In the genomic region with DNA sequence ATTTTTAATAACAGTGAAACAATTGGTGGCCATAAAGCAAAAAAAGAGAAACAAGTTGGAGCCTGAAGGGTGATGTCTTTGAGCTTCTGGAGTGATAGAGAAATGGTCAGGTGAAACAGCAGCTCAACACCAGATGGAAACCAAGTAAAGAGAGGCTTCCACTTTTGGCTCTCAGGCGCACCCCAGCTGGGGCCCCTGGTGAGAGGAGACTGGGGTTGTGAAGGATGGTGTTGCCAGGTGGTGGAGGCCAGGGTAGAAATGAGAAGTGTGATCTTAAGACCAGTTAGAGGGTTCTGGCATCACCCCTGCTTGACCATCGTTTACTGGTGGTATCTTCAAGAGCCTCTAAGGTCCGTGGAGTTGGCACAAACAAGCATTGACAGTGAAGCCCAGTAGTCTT, we compare ENCODE assay signal across 18 cellular contexts.
"Had no signal": no experiment of that assay in that cellular context is flagged by ENCODE, and none has a peak within 500 bp of the region (broad histone marks: within the 10 kb centered on the region; RNA-seq: fewer than 3 reads in every experiment).

No MANE protein-coding gene starts in this region.

- H3K9me3 Mint-ChIP-seq: activated naive CD4-positive, alpha-beta T cell treated with anti-CD3 and anti-CD28 coated beads, Interleukin-2, amount 10 ng/mL, durations not matched to agents 7 days and 5 days; neural crest cell; stimulated activated naive CD8-positive, alpha-beta T cell treated with anti-CD3 and anti-CD28 coated beads, Interleukin-15, amount 100 ng/mL, for 72 hours had no signal

- H3K27ac ChIP-seq: gastrocnemius medialis, psoas muscle had no signal

- H3K27ac Mint-ChIP-seq: activated CD8-positive, alpha-beta memory T cell treated with anti-CD3 and anti-CD28 coated beads, Interleukin-2, amount 10 ng/mL, durations not matched to agents 7 days and 5 days; activated naive CD4-positive, alpha-beta T cell treated with anti-CD3 and anti-CD28 coated beads, Interleukin-2, amount 10 ng/mL, durations not matched to agents 7 days and 5 days; stimulated activated naive CD8-positive, alpha-beta T cell treated with anti-CD3 and anti-CD28 coated beads, Interleukin-15, amount 100 ng/mL, for 72 hours; type B pancreatic cell had no signal

- DNase-seq: activated CD4-positive, alpha-beta T cell treated with anti-CD3 and anti-CD28 coated beads, Interleukin-2, amount 50 U/mL, for 48 hours; activated CD8-positive, alpha-beta memory T cell treated with anti-CD3 and anti-CD28 coated beads, Interleukin-2, amount 10 ng/mL, durations not matched to agents 7 days and 5 days; activated naive CD4-positive, alpha-beta T cell treated with anti-CD3 and anti-CD28 coated beads, Interleukin-2, amount 10 ng/mL, durations not matched to agents 7 days and 5 days; activated T-cell treated with anti-CD3 and anti-CD28 coated beads, Interleukin-2, amount 50 U/mL, for 1 hour; dermis blood vessel endothelial cell; gastrocnemius medialis; midbrain; psoas muscle; stimulated activated naive CD8-positive, alpha-beta T cell treated with anti-CD3 and anti-CD28 coated beads, Interleukin-15, amount 100 ng/mL, for 72 hours; T1000 had no signal

- H3K27me3 ChIP-seq: gastrocnemius medialis had no signal

- H3K4me1 ChIP-seq: gastrocnemius medialis, psoas muscle had no signal

- H3K27me3 Mint-ChIP-seq: activated CD8-positive, alpha-beta memory T cell treated with anti-CD3 and anti-CD28 coated beads, Interleukin-2, amount 10 ng/mL, durations not matched to agents 7 days and 5 days had no signal

- FAIRE-seq: astrocyte, bronchial epithelial cell, islet of Langerhans had no signal

- H3K4me3 ChIP-seq: gastrocnemius medialis, lung, psoas muscle had no signal

- H3K4me3 Mint-ChIP-seq: activated CD8-positive, alpha-beta memory T cell treated with anti-CD3 and anti-CD28 coated beads, Interleukin-2, amount 10 ng/mL, durations not matched to agents 7 days and 5 days; activated naive CD4-positive, alpha-beta T cell treated with anti-CD3 and anti-CD28 coated beads, Interleukin-2, amount 10 ng/mL, durations not matched to agents 7 days and 5 days; neural crest cell; stimulated activated naive CD8-positive, alpha-beta T cell treated with anti-CD3 and anti-CD28 coated beads, Interleukin-15, amount 100 ng/mL, for 72 hours; type B pancreatic cell had no signal

- H3K36me3 ChIP-seq: gastrocnemius medialis had no signal

- ATAC-seq: activated CD8-positive, alpha-beta memory T cell treated with anti-CD3 and anti-CD28 coated beads, Interleukin-2, amount 10 ng/mL, durations not matched to agents 7 days and 5 days; gastrocnemius medialis; left colon; psoas muscle; sciatic nerve; stimulated activated naive CD8-positive, alpha-beta T cell treated with anti-CD3 and anti-CD28 coated beads, Interleukin-15, amount 100 ng/mL, for 72 hours had no signal

- H3K36me3 Mint-ChIP-seq: activated naive CD4-positive, alpha-beta T cell treated with anti-CD3 and anti-CD28 coated beads, Interleukin-2, amount 10 ng/mL, durations not matched to agents 7 days and 5 days; type B pancreatic cell had no signal
